ENCODE assay signal across 1 cellular context in genomic region chr10:122019414-122019975, GRCh38.
TF ChIP-seq lines count a peak whose summit lies in the region.

No MANE protein-coding gene starts in this region.

TF ChIP-seq in Ishikawa, 13 proteins besides CTCF, POLR2A, EP300 and RAD21 (continued from another document):
- TF ChIP-seq USF1 (IDR thresholded peaks at IDR 0.05): peak; percentile 34; the same call in 1 of the 2 replicates
TF ChIP-seq in Ishikawa: peak in this region for 11.
